In the genomic region with DNA sequence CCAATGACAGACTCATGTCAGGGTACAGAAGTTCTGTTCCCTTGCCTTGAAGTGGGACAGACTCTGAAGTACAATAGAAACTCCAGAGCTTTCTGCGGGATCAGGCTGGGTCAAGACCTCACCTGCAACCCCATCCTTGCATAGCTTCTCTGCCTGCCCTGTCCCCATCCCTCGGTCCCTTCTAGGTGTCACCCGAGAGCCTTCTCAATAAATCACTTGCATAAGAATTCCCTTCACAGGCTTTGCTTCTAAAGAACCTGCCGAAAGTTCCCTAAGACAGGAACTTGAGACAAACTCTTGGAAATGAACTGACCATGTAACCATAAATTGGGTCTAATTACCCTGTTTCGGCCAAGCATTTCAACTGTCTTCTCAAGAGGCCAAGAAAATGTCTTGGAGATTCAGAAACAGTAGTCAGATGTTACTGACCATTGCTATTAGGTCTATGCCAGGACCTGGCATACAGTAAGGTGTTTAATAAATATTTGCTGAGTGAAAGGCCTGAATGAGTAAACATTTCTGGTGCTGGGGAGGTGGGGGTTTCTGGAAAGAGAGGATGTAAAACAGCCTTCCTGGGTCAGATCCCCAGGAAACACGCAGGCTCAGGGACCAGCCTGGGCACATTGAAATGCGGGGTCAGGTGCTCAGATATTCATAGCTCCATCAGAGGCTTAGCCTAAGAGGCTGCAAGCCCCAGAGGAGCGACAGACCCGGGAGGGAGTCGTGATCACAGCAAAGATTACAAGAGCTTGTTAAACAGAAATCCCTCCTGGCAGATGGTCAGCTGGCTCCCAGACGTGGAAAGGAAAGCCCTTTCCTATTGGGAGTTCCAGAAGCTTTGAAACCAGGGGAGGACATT, we compare ENCODE assay signal across 20 cellular contexts.
A peak's percentile ranks its signal among the peaks of the same experiment; 100 is the strongest.
DNase-seq lines count a peak whose midpoint lies in the region; ATAC-seq and TF ChIP-seq lines count a peak whose summit lies in the region.
"Had no signal": no experiment of that assay in that cellular context is flagged by ENCODE, and none has a peak within 500 bp of the region (broad histone marks: within the 10 kb centered on the region; RNA-seq: fewer than 3 reads in every experiment).

No MANE protein-coding gene starts in this region.

- H3K27ac ChIP-seq in GM23338 (ENCODE audit: low read depth) = no peak overlapping the region
- H3K27ac ChIP-seq in VCaP = peak overlapping the region; percentile 72
- no peak overlapping the region for H3K27ac ChIP-seq in neural progenitor cell
- no peak overlapping the region for H3K27ac ChIP-seq in upper lobe of left lung
- H3K27ac ChIP-seq: brain microvascular endothelial cell, coronary artery, skin epidermis, vagina had no signal

- H3K4me3 Mint-ChIP-seq in GM23338 = peak overlapping the region; percentile 34; the same call in 1 of the 3 replicates
- H3K4me3 Mint-ChIP-seq in neural progenitor cell = no peak overlapping the region
- H3K4me3 Mint-ChIP-seq: activated naive CD8-positive, alpha-beta T cell treated with anti-CD3 and anti-CD28 coated beads for 36 hours; natural killer cell treated with Interleukin-12 subunit alpha and Interleukin-12 subunit beta and Interleukin-15 and Interleukin-18, amount 100 ng/mL, for 72 hours had no signal

- H4K20me1 ChIP-seq in GM23338 (replicated peaks; ENCODE audit: insufficient read depth) (no peaks in the 10 kb centered on the region), neural progenitor cell (ENCODE audit: low read depth) (no peaks in the 10 kb centered on the region)

- H3K9ac ChIP-seq in neural progenitor cell = no peak overlapping the region

- no peak for TF ChIP-seq CTCF in GM23338 (conservative IDR thresholded peaks at IDR 0.05; ENCODE audit: low read depth in 2 of 2)
- no peak for TF ChIP-seq CTCF in VCaP (conservative IDR thresholded peaks at IDR 0.05)
- no peak for TF ChIP-seq CTCF in neural progenitor cell (IDR thresholded peaks at IDR 0.05)
- TF ChIP-seq CTCF in upper lobe of left lung (IDR thresholded peaks at IDR 0.05) = no peak

- H3F3A ChIP-seq in GM23338 (replicated peaks; ENCODE audit: low read depth) (no peaks in the 10 kb centered on the region; the same call in 1 of the 2 replicates), neural progenitor cell (ENCODE audit: low read depth) (peaks cover 30% of the 10 kb centered on the region)

- H3K4me3 ChIP-seq in GM23338 (peak overlapping the region; percentile 21; the same call in 1 of the 2 replicates), neural progenitor cell (no peak overlapping the region), upper lobe of left lung (no peak overlapping the region)
- H3K4me3 ChIP-seq: coronary artery, skin epidermis, vagina had no signal

- peaks cover 20% of the 10 kb centered on the region for H3K4me1 ChIP-seq in GM23338 (ENCODE audit: insufficient read depth)
- H3K4me1 ChIP-seq in neural progenitor cell = peaks cover 28% of the 10 kb centered on the region
- H3K4me1 ChIP-seq in upper lobe of left lung = no peaks in the 10 kb centered on the region
- H3K4me1 ChIP-seq: vagina had no signal

- no peaks in the 10 kb centered on the region for H3K79me2 ChIP-seq in GM23338 (replicated peaks; ENCODE audit: insufficient read depth)
- no peaks in the 10 kb centered on the region for H3K79me2 ChIP-seq in neural progenitor cell (ENCODE audit: low read depth)

- peak overlapping the region; percentile 62 for H3K4me2 ChIP-seq in GM23338
- H3K4me2 ChIP-seq in neural progenitor cell = no peak overlapping the region

- peak; percentile 41 for DNase-seq in GM23338 (ENCODE audit: low spot score)
- peak; percentile 61 for DNase-seq in NCI-H2227 (lab: John Stamatoyannopoulos, UW; ENCODE audit: unreplicated experiment)
- DNase-seq in neural progenitor cell (ENCODE audit: low spot score) = peak; percentile 31
- DNase-seq in NCI-H128 (lab: John Stamatoyannopoulos, UW; ENCODE audit: unreplicated experiment) = no peak
- no peak for DNase-seq in cerebellar nuclear complex (lab: John Stamatoyannopoulos, UW)
- no peak for DNase-seq in upper lobe of left lung
- DNase-seq: activated CD8-positive, alpha-beta memory T cell treated with anti-CD3 and anti-CD28 coated beads for 24 hours; activated naive CD8-positive, alpha-beta T cell treated with anti-CD3 and anti-CD28 coated beads for 36 hours; brain microvascular endothelial cell; GDM1; hypothalamus; kidney glomerular epithelial cell; NCI-H2107; Right ventricle myocardium superior; stimulated activated CD4-positive, alpha-beta T cell treated with anti-CD3 and anti-CD28 coated beads, Interleukin-4, amount 100 ng/mL, for 4 hours had no signal

- H3K27me3 ChIP-seq in GM23338 (ENCODE audit: insufficient read depth) (no peaks in the 10 kb centered on the region), neural progenitor cell (no peaks in the 10 kb centered on the region), upper lobe of left lung (no peaks in the 10 kb centered on the region)
- H3K27me3 ChIP-seq: vagina had no signal

- 22 to 24% methylated on average over 11 of the region's 11 CpGs for WGBS in upper lobe of left lung, 2 donors

- no peaks in the 10 kb centered on the region for H3K9me2 ChIP-seq in GM23338 (ENCODE audit: insufficient read depth)

- H3K4me1 Mint-ChIP-seq in GM23338 (peaks cover 24% of the 10 kb centered on the region), neural progenitor cell (peaks cover 53% of the 10 kb centered on the region)
- H3K4me1 Mint-ChIP-seq: activated naive CD8-positive, alpha-beta T cell treated with anti-CD3 and anti-CD28 coated beads for 36 hours had no signal

- no peaks in the 10 kb centered on the region for H3K27me3 Mint-ChIP-seq in GM23338 (ENCODE audit: insufficient read depth, low read depth, poor library complexity)
- peaks cover 22% of the 10 kb centered on the region for H3K27me3 Mint-ChIP-seq in neural progenitor cell (ENCODE audit: insufficient read depth, low read depth)

- H3K9me3 Mint-ChIP-seq in GM23338 (no peaks in the 10 kb centered on the region), neural progenitor cell (no peaks in the 10 kb centered on the region)
- H3K9me3 Mint-ChIP-seq: activated naive CD8-positive, alpha-beta T cell treated with anti-CD3 and anti-CD28 coated beads for 36 hours; natural killer cell treated with Interleukin-12 subunit alpha and Interleukin-12 subunit beta and Interleukin-15 and Interleukin-18, amount 100 ng/mL, for 72 hours had no signal

- no peak overlapping the region for H2AFZ ChIP-seq in GM23338
- H2AFZ ChIP-seq in neural progenitor cell (replicated peaks) = no peak overlapping the region

- no peaks in the 10 kb centered on the region for H3K36me3 ChIP-seq in GM23338 (ENCODE audit: insufficient read depth)
- no peaks in the 10 kb centered on the region for H3K36me3 ChIP-seq in neural progenitor cell
- H3K36me3 ChIP-seq in upper lobe of left lung = no peaks in the 10 kb centered on the region
- H3K36me3 ChIP-seq: brain microvascular endothelial cell, vagina had no signal

- no peak for TF ChIP-seq EP300 in upper lobe of left lung (IDR thresholded peaks at IDR 0.05)

- no peak for TF ChIP-seq POLR2A in upper lobe of left lung (IDR thresholded peaks at IDR 0.05)

- H3K9me3 ChIP-seq in neural progenitor cell (ENCODE audit: low read depth) = no peaks in the 10 kb centered on the region
- no peaks in the 10 kb centered on the region for H3K9me3 ChIP-seq in upper lobe of left lung
- H3K9me3 ChIP-seq: vagina had no signal

- H3K27ac Mint-ChIP-seq in GM23338 = no peak overlapping the region; the same call in 1 of the 2 replicates
- H3K27ac Mint-ChIP-seq in neural progenitor cell = peak overlapping the region; percentile 24
- H3K27ac Mint-ChIP-seq: activated naive CD8-positive, alpha-beta T cell treated with anti-CD3 and anti-CD28 coated beads for 36 hours; natural killer cell treated with Interleukin-12 subunit alpha and Interleukin-12 subunit beta and Interleukin-15 and Interleukin-18, amount 100 ng/mL, for 72 hours had no signal

- ATAC-seq in GM23338 (peak; percentile 73), upper lobe of left lung (ENCODE audit: low FRiP score in 2 of 2) (no peak)
- ATAC-seq: natural killer cell treated with Interleukin-12 subunit alpha and Interleukin-12 subunit beta and Interleukin-15 and Interleukin-18, amount 100 ng/mL, for 72 hours had no signal

- no peaks in the 10 kb centered on the region for H3K36me3 Mint-ChIP-seq in GM23338 (ENCODE audit: low read depth)
- no peaks in the 10 kb centered on the region for H3K36me3 Mint-ChIP-seq in neural progenitor cell
- H3K36me3 Mint-ChIP-seq: activated naive CD8-positive, alpha-beta T cell treated with anti-CD3 and anti-CD28 coated beads for 36 hours; natural killer cell treated with Interleukin-12 subunit alpha and Interleukin-12 subunit beta and Interleukin-15 and Interleukin-18, amount 100 ng/mL, for 72 hours had no signal

TF ChIP-seq in GM23338, 12 proteins besides CTCF, POLR2A, EP300 and RAD21 (continues in another document):
- TF ChIP-seq ZNF331 (CRISPR knock-in tag; IDR thresholded peaks at IDR 0.05; ENCODE audit: low read depth) = no peak

Comparison
In these comparisons a context has a peak if more than half of its experiments do, and no peak if none do; other contexts are left out.
1. DNase-seq: peak in GM23338 (single experiment), NCI-H2227 (single experiment) and neural progenitor cell (single experiment); none in NCI-H128 (single experiment), cerebellar nuclear complex (0 of 2) and upper lobe of left lung (0 of 2).